1 cellular context compared by ENCODE assay signal in genomic region chr22:24120029-24120428, GRCh38.
TF ChIP-seq lines count a peak whose summit lies in the region.

No MANE protein-coding gene starts in this region.

TF ChIP-seq in GM23338, 12 proteins besides CTCF, POLR2A, EP300 and RAD21 (continued from another document):
- TF ChIP-seq, protein P1, sequence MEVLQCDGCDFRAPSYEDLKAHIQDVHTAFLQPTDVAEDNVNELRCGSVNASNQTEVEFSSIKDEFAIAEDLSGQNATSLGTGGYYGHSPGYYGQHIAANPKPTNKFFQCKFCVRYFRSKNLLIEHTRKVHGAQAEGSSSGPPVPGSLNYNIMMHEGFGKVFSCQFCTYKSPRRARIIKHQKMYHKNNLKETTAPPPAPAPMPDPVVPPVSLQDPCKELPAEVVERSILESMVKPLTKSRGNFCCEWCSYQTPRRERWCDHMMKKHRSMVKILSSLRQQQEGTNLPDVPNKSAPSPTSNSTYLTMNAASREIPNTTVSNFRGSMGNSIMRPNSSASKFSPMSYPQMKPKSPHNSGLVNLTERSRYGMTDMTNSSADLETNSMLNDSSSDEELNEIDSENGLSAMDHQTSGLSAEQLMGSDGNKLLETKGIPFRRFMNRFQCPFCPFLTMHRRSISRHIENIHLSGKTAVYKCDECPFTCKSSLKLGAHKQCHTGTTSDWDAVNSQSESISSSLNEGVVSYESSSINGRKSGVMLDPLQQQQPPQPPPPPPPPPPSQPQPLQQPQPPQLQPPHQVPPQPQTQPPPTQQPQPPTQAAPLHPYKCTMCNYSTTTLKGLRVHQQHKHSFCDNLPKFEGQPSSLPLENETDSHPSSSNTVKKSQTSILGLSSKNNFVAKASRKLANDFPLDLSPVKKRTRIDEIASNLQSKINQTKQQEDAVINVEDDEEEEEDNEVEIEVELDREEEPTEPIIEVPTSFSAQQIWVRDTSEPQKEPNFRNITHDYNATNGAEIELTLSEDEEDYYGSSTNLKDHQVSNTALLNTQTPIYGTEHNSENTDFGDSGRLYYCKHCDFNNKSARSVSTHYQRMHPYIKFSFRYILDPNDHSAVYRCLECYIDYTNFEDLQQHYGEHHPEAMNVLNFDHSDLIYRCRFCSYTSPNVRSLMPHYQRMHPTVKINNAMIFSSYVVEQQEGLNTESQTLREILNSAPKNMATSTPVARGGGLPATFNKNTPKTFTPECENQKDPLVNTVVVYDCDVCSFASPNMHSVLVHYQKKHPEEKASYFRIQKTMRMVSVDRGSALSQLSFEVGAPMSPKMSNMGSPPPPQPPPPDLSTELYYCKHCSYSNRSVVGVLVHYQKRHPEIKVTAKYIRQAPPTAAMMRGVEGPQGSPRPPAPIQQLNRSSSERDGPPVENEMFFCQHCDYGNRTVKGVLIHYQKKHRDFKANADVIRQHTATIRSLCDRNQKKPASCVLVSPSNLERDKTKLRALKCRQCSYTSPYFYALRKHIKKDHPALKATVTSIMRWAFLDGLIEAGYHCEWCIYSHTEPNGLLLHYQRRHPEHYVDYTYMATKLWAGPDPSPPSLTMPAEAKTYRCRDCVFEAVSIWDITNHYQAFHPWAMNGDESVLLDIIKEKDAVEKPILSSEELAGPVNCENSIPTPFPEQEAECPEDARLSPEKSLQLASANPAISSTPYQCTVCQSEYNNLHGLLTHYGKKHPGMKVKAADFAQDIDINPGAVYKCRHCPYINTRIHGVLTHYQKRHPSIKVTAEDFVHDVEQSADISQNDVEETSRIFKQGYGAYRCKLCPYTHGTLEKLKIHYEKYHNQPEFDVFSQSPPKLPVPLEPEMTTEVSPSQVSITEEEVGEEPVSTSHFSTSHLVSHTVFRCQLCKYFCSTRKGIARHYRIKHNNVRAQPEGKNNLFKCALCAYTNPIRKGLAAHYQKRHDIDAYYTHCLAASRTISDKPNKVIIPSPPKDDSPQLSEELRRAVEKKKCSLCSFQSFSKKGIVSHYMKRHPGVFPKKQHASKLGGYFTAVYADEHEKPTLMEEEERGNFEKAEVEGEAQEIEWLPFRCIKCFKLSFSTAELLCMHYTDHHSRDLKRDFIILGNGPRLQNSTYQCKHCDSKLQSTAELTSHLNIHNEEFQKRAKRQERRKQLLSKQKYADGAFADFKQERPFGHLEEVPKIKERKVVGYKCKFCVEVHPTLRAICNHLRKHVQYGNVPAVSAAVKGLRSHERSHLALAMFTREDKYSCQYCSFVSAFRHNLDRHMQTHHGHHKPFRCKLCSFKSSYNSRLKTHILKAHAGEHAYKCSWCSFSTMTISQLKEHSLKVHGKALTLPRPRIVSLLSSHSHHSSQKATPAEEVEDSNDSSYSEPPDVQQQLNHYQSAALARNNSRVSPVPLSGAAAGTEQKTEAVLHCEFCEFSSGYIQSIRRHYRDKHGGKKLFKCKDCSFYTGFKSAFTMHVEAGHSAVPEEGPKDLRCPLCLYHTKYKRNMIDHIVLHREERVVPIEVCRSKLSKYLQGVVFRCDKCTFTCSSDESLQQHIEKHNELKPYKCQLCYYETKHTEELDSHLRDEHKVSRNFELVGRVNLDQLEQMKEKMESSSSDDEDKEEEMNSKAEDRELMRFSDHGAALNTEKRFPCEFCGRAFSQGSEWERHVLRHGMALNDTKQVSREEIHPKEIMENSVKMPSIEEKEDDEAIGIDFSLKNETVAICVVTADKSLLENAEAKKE (CRISPR knock-in tag; IDR thresholded peaks at IDR 0.05), result no peak
- TF ChIP-seq NANOG (IDR thresholded peaks at IDR 0.05; ENCODE audit: borderline replicate concordance) (no peak), ZNF114 (CRISPR knock-in tag; IDR thresholded peaks at IDR 0.05) (no peak), CREB1 (CRISPR knock-in tag; IDR thresholded peaks at IDR 0.05; ENCODE audit: low read depth) (no peak), POLR2AphosphoS5 (IDR thresholded peaks at IDR 0.05; ENCODE audit: low read depth) (no peak)
TF ChIP-seq in GM23338: peak in this region for 0.
